In genomic region chr22:31951201-31952093, GRCh38 we compare ENCODE assay signal across 8 cellular contexts. TPM values are rescaled to one million over a fixed set of nuclear protein-coding genes. Genes with fewer than 3 reads are reported as not detected.
DNase-seq lines count a peak whose midpoint lies in the region; ATAC-seq and TF ChIP-seq lines count a peak whose summit lies in the region.

No MANE protein-coding gene starts in this region.

- H3K27me3 ChIP-seq in lung (ENCODE audit: control insufficient read depth, insufficient read depth) (no peaks in the 10 kb centered on the region), tibial artery (no peaks in the 10 kb centered on the region)

- H3K36me3 ChIP-seq in lung (ENCODE audit: control insufficient read depth in 2 of 2, insufficient read depth in 2 of 2, low read length in 2 of 2) = peaks cover 0 to 9% of the 10 kb centered on the region in 2 donors
- peaks cover 6 to 11% (median 6%) of the 10 kb centered on the region in 3 donors for H3K36me3 ChIP-seq in tibial artery

- intact Hi-C loops in tibial artery (cut with DNase I; ENCODE audit: low total_unique reads) = no loop called here

- H3K4me3 ChIP-seq in lung = no peak overlapping the region
- peak overlapping the region in 1 of 2 donors; percentile 0 for H3K4me3 ChIP-seq in tibial artery

- peaks cover 6 to 41% of the 10 kb centered on the region in 2 donors for H3K4me1 ChIP-seq in lung (ENCODE audit: control insufficient read depth in 2 of 2, insufficient read depth in 2 of 2, low read length in 2 of 2)
- H3K4me1 ChIP-seq in tibial artery = peaks cover 0 to 93% (median 67%) of the 10 kb centered on the region in 4 donors

- H3K9me3 ChIP-seq in lung (ENCODE audit: control insufficient read depth in 2 of 2, insufficient read depth in 1 of 2, low read length in 1 of 2) (no peaks in the 10 kb centered on the region), tibial artery (no peaks in the 10 kb centered on the region)

- peak; percentile 52 for DNase-seq in activated naive CD4-positive, alpha-beta T cell treated with Interleukin-2 at 50 U/mL for 16 hours
- DNase-seq in activated naive CD4-positive, alpha-beta T cell (lab: John Stamatoyannopoulos, UW) = no peak
- DNase-seq in lung (ENCODE audit: low spot score) (no peak), tibial artery (no peak), KG1 (lab: John Stamatoyannopoulos, UW) (no peak), NCI-H1417 treated with DMSO at 0.1 percent for 48 hours (lab: John Stamatoyannopoulos, UW) (no peak)

- WGBS in lung, 2 donors = 64 to 72% methylated on average over 8 of the region's 8 CpGs

- TF ChIP-seq CTCF in lung (IDR thresholded peaks at IDR 0.05; ENCODE audit: control extremely low read depth, extremely low read depth) (no peak), tibial artery (IDR thresholded peaks at IDR 0.05) (no peak)

- ATAC-seq in lung (ENCODE audit: insufficient read depth, low FRiP score) (no peak), GM18519 (IDR thresholded peaks at IDR 0.05; ENCODE audit: low FRiP score, unreplicated experiment) (no peak)

- H3K27ac ChIP-seq in angular gyrus (ENCODE audit: low read depth, low read length) (peak overlapping the region; percentile 44), lung (ENCODE audit: low read depth in 1 of 2, low read length in 1 of 2) (peak overlapping the region; percentile 46 to 55), tibial artery (peak overlapping the region; percentile 81 to 99)

RNA-seq across cellular contexts. Expression of gene YWHAH, which starts 7.1 kb away (rescaled TPM):
- 100 to 1,000 TPM in 1 of 2 donors, 10 to 100 TPM in 1; 50.1 to 151 TPM for total RNA-seq in lung
- 10 to 100 TPM; 89.5 to 90.5 TPM for polyA plus RNA-seq in lung
